Comparison of ENCODE assay signal across 8 cellular contexts in genomic region chr9:39062966-39063365, GRCh38.
DNase-seq lines count a peak whose midpoint lies in the region; FAIRE-seq and TF ChIP-seq lines count a peak whose summit lies in the region.
"Not testable (repeated sequence)": the region's sequence is repeated elsewhere in the genome, so short reads cannot be mapped to it uniquely, and the experiment has no call there.

No MANE protein-coding gene starts in this region.

- H2AFZ ChIP-seq in astrocyte (ENCODE audit: low read depth, low read length); mammary epithelial cell (ENCODE audit: low read depth, low read length); fibroblast of lung (ENCODE audit: low read length): not testable (repeated sequence)

- 75% methylated on average over 5 of the region's 5 CpGs for WGBS in mammary epithelial cell (ENCODE audit: low coverage, missing lambda C conversion rate)

- H3K27me3 ChIP-seq in AG04450 (ENCODE audit: control insufficient read depth, insufficient read depth, low read length); astrocyte (ENCODE audit: insufficient read depth, low read length); mammary epithelial cell (ENCODE audit: insufficient read depth, low read length); fibroblast of lung (ENCODE audit: control insufficient read depth, insufficient read depth, low read length): not testable (repeated sequence)

- H3K27ac ChIP-seq in AG04450 (ENCODE audit: low read depth, low read length); astrocyte (ENCODE audit: low read depth, low read length); mammary epithelial cell (ENCODE audit: insufficient read depth, low read depth, low read length); fibroblast of lung (ENCODE audit: insufficient read depth, low read length): not testable (repeated sequence)

- H3K9ac ChIP-seq in astrocyte (ENCODE audit: low read length); mammary epithelial cell (ENCODE audit: insufficient read depth, low read length); fibroblast of lung (ENCODE audit: insufficient read depth, low read length): not testable (repeated sequence)

- intact Hi-C loops in mammary epithelial cell (cut with micrococcal nuclease), result not testable (repeated sequence)

- TF ChIP-seq CTCF in AG04450 (IDR thresholded peaks at IDR 0.05; ENCODE audit: low read depth, low read length); astrocyte (IDR thresholded peaks at IDR 0.05; ENCODE audit: insufficient read depth, low read depth, low read length); mammary epithelial cell (conservative IDR thresholded peaks at IDR 0.05 in 1 of 2, IDR thresholded peaks at IDR 0.05 in 1 of 2; ENCODE audit: extremely low read depth in 1 of 2, insufficient read depth in 1 of 2, low read depth in 1 of 2, low read length in 2 of 2); fibroblast of lung (conservative IDR thresholded peaks at IDR 0.05 in 1 of 2, IDR thresholded peaks at IDR 0.05 in 1 of 2; ENCODE audit: low read depth in 1 of 2, low read length in 2 of 2); foreskin fibroblast (IDR thresholded peaks at IDR 0.05; ENCODE audit: low read depth, low read length): not testable (repeated sequence)

- dilution Hi-C loops in mammary epithelial cell (cut with HindIII; ENCODE audit: low sequenced_read_pairs), result not testable (repeated sequence)

- not testable (repeated sequence) for H3K4me1 Mint-ChIP-seq in astrocyte (ENCODE audit: low read depth, unreplicated experiment)

- H3K4me1 ChIP-seq in astrocyte (ENCODE audit: insufficient read depth, low read length); mammary epithelial cell (ENCODE audit: insufficient read depth, low read length); fibroblast of lung (ENCODE audit: control insufficient read depth, extremely low read depth, insufficient read depth, low read length): not testable (repeated sequence)

- H3K27ac Mint-ChIP-seq in astrocyte (ENCODE audit: unreplicated experiment), result not testable (repeated sequence)

- DNase-seq in AG04450 (ENCODE audit: low read depth, low spot score) (peak; percentile 24), HS-5 (ENCODE audit: low read depth) (peak; percentile 8), M059J (ENCODE audit: low read depth) (peak; percentile 48), astrocyte (ENCODE audit: low read depth) (peak; percentile 61), mammary epithelial cell (peak; percentile 5), fibroblast of lung (ENCODE audit: low read depth in 2 of 2) (peak; percentile 62 to 83), foreskin fibroblast (peak; percentile 1 to 2), skeletal muscle cell (ENCODE audit: low read depth) (peak; percentile 36)

- not testable (repeated sequence) for H3K36me3 Mint-ChIP-seq in astrocyte (ENCODE audit: low read depth, unreplicated experiment)

- FAIRE-seq in astrocyte (lab: Jason Lieb, UNC), result not testable (repeated sequence)

- not testable (repeated sequence) for H3K36me3 ChIP-seq in astrocyte (ENCODE audit: insufficient read depth, low read length); mammary epithelial cell (ENCODE audit: insufficient read depth, low read length); fibroblast of lung (ENCODE audit: control insufficient read depth, insufficient read depth, low read length)

- not testable (repeated sequence) for H3K4me3 ChIP-seq in AG04450 (ENCODE audit: low read depth, low read length); astrocyte (ENCODE audit: insufficient read depth, low read depth, low read length); mammary epithelial cell (replicated peaks in 1 of 3; ENCODE audit: insufficient read depth in 1 of 3, low read depth in 2 of 3, low read length in 3 of 3); fibroblast of lung (replicated peaks in 1 of 4; ENCODE audit: control extremely low read depth in 1 of 4, insufficient read depth in 1 of 4, low read depth in 3 of 4, low read length in 4 of 4); foreskin fibroblast (ENCODE audit: low read depth in 1 of 2, low read length in 2 of 2); skeletal muscle cell (ENCODE audit: low read depth, low read length)

- in situ Hi-C loops in mammary epithelial cell (cut with MboI; ENCODE audit: low sequenced_read_pairs in 2 of 2), result not testable (repeated sequence)

- not testable (repeated sequence) for BruUV-seq in mammary epithelial cell (replicated peaks; lab: Mats Ljungman, UMichigan)

- not testable (repeated sequence) for H3K9me3 Mint-ChIP-seq in astrocyte (ENCODE audit: unreplicated experiment)

- POLR2A ChIA-PET in AG04450 (lab: Yijun Ruan, JAX), result not testable (repeated sequence)

- H4K20me1 ChIP-seq in astrocyte (ENCODE audit: insufficient read depth, low read length); mammary epithelial cell (ENCODE audit: insufficient read depth, low read length); fibroblast of lung (ENCODE audit: control insufficient read depth, extremely low read depth, insufficient read depth, low read length): not testable (repeated sequence)

- H3K4me3 Mint-ChIP-seq in astrocyte (ENCODE audit: unreplicated experiment), result not testable (repeated sequence)

- not testable (repeated sequence) for H3K79me2 ChIP-seq in astrocyte (ENCODE audit: insufficient read depth, low read length); mammary epithelial cell (ENCODE audit: insufficient read depth, low read length); fibroblast of lung (ENCODE audit: control insufficient read depth, insufficient read depth, low read length)

- not testable (repeated sequence) for H3K4me2 ChIP-seq in astrocyte (ENCODE audit: low read length); mammary epithelial cell (ENCODE audit: insufficient read depth, low read depth, low read length); fibroblast of lung (ENCODE audit: extremely low read depth, insufficient read depth, low read length)

- CTCF ChIA-PET in AG04450 (lab: Charles Lee); mammary epithelial cell (lab: Charles Lee; ENCODE audit: low non-redundant PET): not testable (repeated sequence)

- H3K27me3 Mint-ChIP-seq in astrocyte (ENCODE audit: low read depth, unreplicated experiment), result not testable (repeated sequence)

- H3K9me3 ChIP-seq in AG04450 (ENCODE audit: control insufficient read depth, insufficient read depth, low read length); astrocyte (ENCODE audit: insufficient read depth, low read depth, low read length); mammary epithelial cell (replicated peaks; ENCODE audit: insufficient read depth, low read length); fibroblast of lung (ENCODE audit: control insufficient read depth, insufficient read depth, low read depth, low read length): not testable (repeated sequence)

Comparison
In these comparisons a context has a peak if more than half of its experiments do, and no peak if none do; other contexts are left out.
1. DNase-seq: peak in every context shown above with its lines; median percentile 72 in fibroblast of lung; 61 in astrocyte; 48 in M059J; 36 in skeletal muscle cell; 24 in AG04450; 8 in HS-5; 5 in mammary epithelial cell; 2 in foreskin fibroblast.